ENCODE assay signal across 27 cellular contexts in genomic region chr3:170052398-170052797, GRCh38.
"Had no signal": no experiment of that assay in that cellular context is flagged by ENCODE, and none has a peak within 500 bp of the region (broad histone marks: within the 10 kb centered on the region; RNA-seq: fewer than 3 reads in every experiment).

No MANE protein-coding gene starts in this region.

- H3K27me3 ChIP-seq: stomach, suprapubic skin, testis, thyroid gland, tibial artery, tibial nerve, transverse colon, upper lobe of left lung, upper lobe of right lung, uterus, vagina had no signal

- ATAC-seq: stimulated activated effector memory CD8-positive, alpha-beta T cell treated with anti-CD3 and anti-CD28 coated beads, Interleukin-12 subunit alpha, Interleukin-12 subunit beta, amount 100 ng/mL, for 72 hours; stimulated activated memory B cell treated with anti-CD40 and anti-IgM and Interleukin-4, amounts not matched to agents 10 μg/mL and 1 μg/mL and 100 μg/mL, for 72 hours; stimulated activated naive B cell treated with anti-CD40 and anti-IgM and Interleukin-4, amounts not matched to agents 10 μg/mL and 1 μg/mL and 100 μg/mL, for 72 hours; stimulated activated naive CD8-positive, alpha-beta T cell treated with anti-CD3 and anti-CD28 coated beads, Interleukin-15, amount 100 ng/mL, for 72 hours; stimulated activated naive CD8-positive, alpha-beta T cell treated with anti-CD3 and anti-CD28 coated beads, Interleukin-15, Interleukin-2, amounts not matched to agents 100 U/mL and 50 U/mL, for 24 hours; upper lobe of right lung had no signal

- H3K9me3 ChIP-seq: stomach, suprapubic skin, testis, thoracic aorta, thyroid gland, tibial artery, tibial nerve, transverse colon, upper lobe of left lung, upper lobe of right lung, uterus, vagina had no signal

- FAIRE-seq: urothelium cell line had no signal

- H3K36me3 ChIP-seq: stomach, suprapubic skin, thoracic aorta, thyroid gland, tibial artery, tibial nerve, transverse colon, upper lobe of left lung, upper lobe of right lung, uterus, vagina had no signal

- H3K4me3 ChIP-seq: stomach, suprapubic skin, testis, thoracic aorta, thyroid gland, tibial artery, tibial nerve, transverse colon, upper lobe of left lung, upper lobe of right lung, uterus, vagina had no signal

- DNase-seq: stimulated activated CD4-positive, alpha-beta T cell treated with anti-CD3 and anti-CD28 coated beads, Interleukin-2, amount 100 ng/mL, for 48 hours; stimulated activated CD4-positive, alpha-beta T cell treated with anti-CD3 and anti-CD28 coated beads, Interleukin-4, amount 100 ng/mL, for 1 hour; stimulated activated CD4-positive, alpha-beta T cell treated with anti-CD3 and anti-CD28 coated beads, Interleukin-4, amount 100 ng/mL, for 24 hours; stimulated activated CD4-positive, alpha-beta T cell treated with anti-CD3 and anti-CD28 coated beads, Interleukin-4, amount 100 ng/mL, for 4 hours; stimulated activated CD8-positive, alpha-beta memory T cell treated with anti-CD3 and anti-CD28 coated beads, Interleukin-4, amount 100 ng/mL, for 48 hours; stimulated activated naive B cell treated with anti-CD40 and anti-IgM and Interleukin-4, amounts not matched to agents 10 μg/mL and 1 μg/mL and 100 μg/mL, for 72 hours; stimulated activated naive CD4-positive, alpha-beta T cell; stimulated activated naive CD4-positive, alpha-beta T cell treated with Interleukin-2 at 50 U/mL for 16 hours; stimulated activated naive CD8-positive, alpha-beta T cell treated with anti-CD3 and anti-CD28 coated beads, Interleukin-15, amount 100 ng/mL, for 72 hours; stimulated activated naive CD8-positive, alpha-beta T cell treated with anti-CD3 and anti-CD28 coated beads, Interleukin-15, Interleukin-2, amounts not matched to agents 100 U/mL and 50 U/mL, for 24 hours; stomach; substantia nigra; testis; thyroid gland; tibial artery; transverse colon; trophoblast cell; upper lobe of left lung; upper lobe of right lung; uterus had no signal

- H3K27ac ChIP-seq: suprapubic skin, testis, thoracic aorta, thyroid gland, tibial artery, tibial nerve, transverse colon, upper lobe of left lung, upper lobe of right lung, uterus, vagina had no signal

- H3K4me1 ChIP-seq: suprapubic skin, testis, tibial artery, tibial nerve, upper lobe of right lung, uterus, vagina had no signal
